Comparison of ENCODE assay signal across 8 cellular contexts in genomic region chr10:101214446-101215396, GRCh38. TPM values are rescaled to one million over a fixed set of nuclear protein-coding genes. Genes with fewer than 3 reads are reported as not detected.
A peak's percentile ranks its signal among the peaks of the same experiment; 100 is the strongest.
DNase-seq lines count a peak whose midpoint lies in the region; ATAC-seq and TF ChIP-seq lines count a peak whose summit lies in the region.

No MANE protein-coding gene starts in this region.

- H3K9me3 Mint-ChIP-seq in activated CD4-positive, alpha-beta T cell treated with anti-CD3 and anti-CD28 coated beads, Interleukin-2, amount 10 ng/mL, durations not matched to agents 24 days and 14 days, result no peaks in the 10 kb centered on the region

- H3K9me3 ChIP-seq in colonic mucosa, result no peaks in the 10 kb centered on the region

- H3K4me3 ChIP-seq in colonic mucosa, result no peak overlapping the region

- H3K27me3 ChIP-seq in colonic mucosa, result peaks cover 75% of the 10 kb centered on the region

- TF ChIP-seq CTCF in C4-2B (conservative IDR thresholded peaks at IDR 0.05), result peak; percentile 79
- TF ChIP-seq CTCF in colonic mucosa (IDR thresholded peaks at IDR 0.05), result peak; percentile 82

- peaks cover 2% of the 10 kb centered on the region for H3K36me3 Mint-ChIP-seq in activated CD4-positive, alpha-beta T cell treated with anti-CD3 and anti-CD28 coated beads, Interleukin-2, amount 10 ng/mL, durations not matched to agents 24 days and 14 days (ENCODE audit: low read depth)

- H3K27ac ChIP-seq in C4-2B (no peak overlapping the region), colonic mucosa (no peak overlapping the region)

- H3K4me1 Mint-ChIP-seq in activated CD4-positive, alpha-beta T cell treated with anti-CD3 and anti-CD28 coated beads, Interleukin-2, amount 10 ng/mL, durations not matched to agents 24 days and 14 days, result peaks cover 18% of the 10 kb centered on the region

- H3K4me3 Mint-ChIP-seq in activated CD4-positive, alpha-beta T cell treated with anti-CD3 and anti-CD28 coated beads, Interleukin-2, amount 10 ng/mL, durations not matched to agents 24 days and 14 days, result peak overlapping the region; percentile 59

- H3K27ac Mint-ChIP-seq in activated CD4-positive, alpha-beta T cell treated with anti-CD3 and anti-CD28 coated beads, Interleukin-2, amount 10 ng/mL, durations not matched to agents 24 days and 14 days, result peak overlapping the region; percentile 69

- no peak overlapping the region for H3K9ac ChIP-seq in colonic mucosa (ENCODE audit: low read depth in 2 of 2, low read length in 2 of 2)

- ATAC-seq in GM21723 (IDR thresholded peaks at IDR 0.05; ENCODE audit: unreplicated experiment), result peak; percentile 65
- no peak for ATAC-seq in GM21390 (IDR thresholded peaks at IDR 0.05; ENCODE audit: unreplicated experiment)

- no peaks in the 10 kb centered on the region for H3K4me1 ChIP-seq in colonic mucosa

- peaks cover 79% of the 10 kb centered on the region for H3K27me3 Mint-ChIP-seq in activated CD4-positive, alpha-beta T cell treated with anti-CD3 and anti-CD28 coated beads, Interleukin-2, amount 10 ng/mL, durations not matched to agents 24 days and 14 days

- peak; percentile 88 for DNase-seq in NCI-H2227 (lab: John Stamatoyannopoulos, UW; ENCODE audit: unreplicated experiment)
- peak; percentile 90 for DNase-seq in activated CD4-positive, alpha-beta T cell treated with anti-CD3 and anti-CD28 coated beads, Interleukin-2, amount 10 ng/mL, durations not matched to agents 24 days and 14 days
- DNase-seq in colonic mucosa, result peak; percentile 71
- DNase-seq in lung microvascular endothelial cell (ENCODE audit: low read depth in 2 of 2), result peak; percentile 45 to 72
- DNase-seq in stimulated activated CD8-positive, alpha-beta memory T cell treated with anti-CD3 and anti-CD28 coated beads, Interleukin-2, amount 100 ng/mL, for 1 hour (ENCODE audit: low read depth in 2 of 2), result peak; percentile 38 to 62

- H3K36me3 ChIP-seq in colonic mucosa, result no peaks in the 10 kb centered on the region

- intact Hi-C loops in activated CD4-positive, alpha-beta T cell treated with anti-CD3 and anti-CD28 coated beads, Interleukin-2, amount 10 ng/mL, durations not matched to agents 24 days and 14 days (cut with micrococcal nuclease), result loop anchor here (1.0 to 10.0 kb wide), 8 partner anchors 24 to 1682 kb away; partner anchors contain the start of genes NKX2-3 and NPM3
- intact Hi-C loops in colonic mucosa (cut with DNase I), result loop anchor here (5.0 to 10.0 kb wide), 3 partner anchors 83 to 560 kb away; partner anchors contain the start of gene FGF8

RNA-seq across cellular contexts. Expression of gene LBX1, which starts 14.5 kb away (rescaled TPM):
- not detected in 2 replicates for total RNA-seq in activated CD4-positive, alpha-beta T cell treated with anti-CD3 and anti-CD28 coated beads, Interleukin-2, amount 10 ng/mL, durations not matched to agents 24 days and 14 days
- total RNA-seq in colonic mucosa (not detected), lung microvascular endothelial cell (not detected in 2 replicates)
